In genomic region chr3:10676905-10677304, GRCh38 we compare ENCODE assay signal across 34 cellular contexts.
"Had no signal": no experiment of that assay in that cellular context is flagged by ENCODE, and none has a peak within 500 bp of the region (broad histone marks: within the 10 kb centered on the region; RNA-seq: fewer than 3 reads in every experiment).

No MANE protein-coding gene starts in this region.

- H3K9me3 ChIP-seq: adrenal gland, ascending aorta, body of pancreas, breast epithelium had no signal

- H3K27ac ChIP-seq: adrenal gland, ascending aorta, body of pancreas, brain microvascular endothelial cell, breast epithelium, cardiac muscle cell had no signal

- H3K27me3 ChIP-seq: adrenal gland, ascending aorta, body of pancreas, brain microvascular endothelial cell, breast epithelium had no signal

- H3K4me3 ChIP-seq: adrenal gland, ascending aorta, body of pancreas, breast epithelium, cardiac muscle cell had no signal

- ATAC-seq: activated naive CD4-positive, alpha-beta T cell treated with anti-CD3 and anti-CD28 coated beads, Interleukin-2, amount 50 U/mL, for 72 hours; activated naive CD8-positive, alpha-beta T cell treated with anti-CD3 and anti-CD28 coated beads, Interleukin-2, amount 50 U/mL, for 24 hours; activated T-cell treated with anti-CD3 and anti-CD28 coated beads, Interleukin-2, amount 50 U/mL, for 4 hours; activated T-cell treated with anti-CD3 and anti-CD28 coated beads, Interleukin-2, amount 50 U/mL, for 72 hours; activated T-helper 17 cell treated with anti-CD3 and anti-CD28 coated beads, Interleukin-2, amount 50 U/mL, for 72 hours; body of pancreas had no signal

- DNase-seq: activated effector memory CD4-positive, alpha-beta T cell treated with anti-CD3 and anti-CD28 coated beads, Interleukin-2, amount 50 U/mL, for 16 hours; activated effector memory CD4-positive, alpha-beta T cell treated with Interleukin-2 at 50 U/mL for 16 hours; activated gamma-delta T cell; activated gamma-delta T cell treated with Interleukin-2 at 50 U/mL for 16 hours; activated naive CD4-positive, alpha-beta T cell; activated naive CD4-positive, alpha-beta T cell treated with anti-CD3 and anti-CD28 coated beads for 36 hours; activated naive CD4-positive, alpha-beta T cell treated with anti-CD3 and anti-CD28 coated beads, Interleukin-2, amount 10 ng/mL, durations not matched to agents 7 days and 5 days; activated naive CD4-positive, alpha-beta T cell treated with anti-CD3 and anti-CD28 coated beads, Interleukin-2, amount 50 U/mL, for 16 hours; activated naive CD4-positive, alpha-beta T cell treated with Interleukin-2 at 50 U/mL for 16 hours; activated naive CD8-positive, alpha-beta T cell treated with anti-CD3 and anti-CD28 coated beads for 36 hours; activated naive CD8-positive, alpha-beta T cell treated with anti-CD3 and anti-CD28 coated beads, Interleukin-2, amount 10 ng/mL, durations not matched to agents 7 days and 5 days; activated naive CD8-positive, alpha-beta T cell treated with anti-CD3 and anti-CD28 coated beads, Interleukin-2, amount 50 U/mL, for 24 hours; activated T-cell treated with anti-CD3 and anti-CD28 coated beads, Interleukin-2, amount 50 U/mL, for 1 hour; activated T-cell treated with anti-CD3 and anti-CD28 coated beads, Interleukin-2, amount 50 U/mL, for 24 hours; activated T-cell treated with anti-CD3 and anti-CD28 coated beads, Interleukin-2, amount 50 U/mL, for 4 hours; activated T-cell treated with anti-CD3 and anti-CD28 coated beads, Interleukin-2, amount 50 U/mL, for 48 hours; activated T-cell treated with anti-CD3 and anti-CD28 coated beads, Interleukin-2, amount 50 U/mL, for 72 hours; adrenal gland; amniotic stem cell; amygdala; anterior cingulate cortex; aorta; body of pancreas; brain microvascular endothelial cell; caudate nucleus; central memory CD4-positive, alpha-beta T cell; cerebellar nuclear complex had no signal

- H3K4me1 ChIP-seq: adrenal gland, ascending aorta, body of pancreas, breast epithelium had no signal

- H3K36me3 ChIP-seq: adrenal gland, ascending aorta, brain microvascular endothelial cell, breast epithelium, cardiac muscle cell had no signal

- FAIRE-seq: astrocyte, bronchial epithelial cell had no signal
